Comparison of ENCODE assay signal across 16 cellular contexts in genomic region chr10:79477456-79477855, GRCh38. TPM values are rescaled to one million over a fixed set of nuclear protein-coding genes. Genes with fewer than 3 reads are reported as not detected.
DNase-seq lines count a peak whose midpoint lies in the region; ATAC-seq and TF ChIP-seq lines count a peak whose summit lies in the region.
"Had no signal": no experiment of that assay in that cellular context is flagged by ENCODE, and none has a peak within 500 bp of the region (broad histone marks: within the 10 kb centered on the region; RNA-seq: fewer than 3 reads in every experiment).

No MANE protein-coding gene starts in this region.

- H3K9me2 ChIP-seq in PC-3 (replicated peaks; ENCODE audit: low read length), result no peaks in the 10 kb centered on the region

- no peaks in the 10 kb centered on the region for H3K79me2 ChIP-seq in PC-3 (ENCODE audit: low read length)

- no peaks in the 10 kb centered on the region for H3K36me3 ChIP-seq in PC-3 (ENCODE audit: low read depth, low read length)
- no peaks in the 10 kb centered on the region for H3K36me3 ChIP-seq in upper lobe of right lung

- peaks cover 5% of the 10 kb centered on the region for H3K27me3 Mint-ChIP-seq in type B pancreatic cell

- peaks cover 7% of the 10 kb centered on the region for H3K4me1 Mint-ChIP-seq in type B pancreatic cell (ENCODE audit: unreplicated experiment)
- H3K4me1 Mint-ChIP-seq: CD4-positive, alpha-beta memory T cell had no signal

- in situ Hi-C loops in G401 (cut with HindIII; ENCODE audit: low sequenced_read_pairs), result loop anchor here (25.0 kb wide), 1 partner anchor 140 kb away; the partner anchor contains the start of gene PPIF

- no peak overlapping the region for H3K9ac ChIP-seq in PC-3 (ENCODE audit: low read length)
- H3K9ac ChIP-seq: GM23248 had no signal

- TF ChIP-seq CTCF in PC-3 (conservative IDR thresholded peaks at IDR 0.05; ENCODE audit: low read depth, low read length), result no peak
- no peak for TF ChIP-seq CTCF in epithelial cell of esophagus (IDR thresholded peaks at IDR 0.05; ENCODE audit: insufficient read depth, low read depth, low read length, missing control alignments)
- no peak for TF ChIP-seq CTCF in type B pancreatic cell (conservative IDR thresholded peaks at IDR 0.05)
- TF ChIP-seq CTCF in upper lobe of right lung (IDR thresholded peaks at IDR 0.05), result no peak

- peak overlapping the region; percentile 6 for H3K27ac Mint-ChIP-seq in type B pancreatic cell
- H3K27ac Mint-ChIP-seq: CD4-positive, alpha-beta memory T cell had no signal

- POLR2A ChIA-PET in PC-3 (lab: Charles Lee; ENCODE audit: unreplicated experiment), result no interaction called here

- H3K36me3 Mint-ChIP-seq in type B pancreatic cell, result no peaks in the 10 kb centered on the region
- H3K36me3 Mint-ChIP-seq: CD4-positive, alpha-beta memory T cell had no signal

- H3K4me3 Mint-ChIP-seq in type B pancreatic cell, result no peak overlapping the region
- H3K4me3 Mint-ChIP-seq: CD4-positive, alpha-beta memory T cell had no signal

- intact Hi-C loops in PC-3 (cut with micrococcal nuclease), result no loop called here
- intact Hi-C loops in upper lobe of right lung (cut with DNase I), result no loop called here

- peak; percentile 66 for DNase-seq in PC-3
- peak; percentile 55 for DNase-seq in epithelial cell of esophagus (ENCODE audit: low read depth)
- no peak for DNase-seq in type B pancreatic cell (ENCODE audit: extremely low spot score, unreplicated experiment)
- DNase-seq in upper lobe of right lung, result no peak
- no peak for DNase-seq in NCI-H446 treated with DMSO at 0.1 percent for 48 hours (lab: John Stamatoyannopoulos, UW)
- DNase-seq in G401 (ENCODE audit: low spot score), result no peak
- DNase-seq: C1 segment of cervical spinal cord; Calu3; CD4-positive, alpha-beta memory T cell; COR-L47; DND-41; GDM1; GM23248; H7 had no signal

- no peaks in the 10 kb centered on the region for H3F3A ChIP-seq in PC-3 (ENCODE audit: low read length, unreplicated experiment)

- H3K9me3 Mint-ChIP-seq in type B pancreatic cell, result no peaks in the 10 kb centered on the region
- H3K9me3 Mint-ChIP-seq: CD4-positive, alpha-beta memory T cell had no signal

- no peaks in the 10 kb centered on the region for H3K27me3 ChIP-seq in PC-3 (ENCODE audit: low read length)
- H3K27me3 ChIP-seq in upper lobe of right lung, result no peaks in the 10 kb centered on the region

- no TSS peak for BruUV-seq in PC-3 (replicated peaks; lab: Mats Ljungman, UMichigan)

- CTCF ChIA-PET in PC-3 (lab: Charles Lee), result interaction anchor here (0.6 to 1.1 kb wide), 4 partner anchors 8 to 122 kb away, joined by 3 to 5 read pairs (median 4); no protein-coding TSS in a partner anchor

- peaks cover 9% of the 10 kb centered on the region for H3K4me1 ChIP-seq in PC-3 (ENCODE audit: insufficient read depth, low read length)
- peaks cover under 1% of the 10 kb centered on the region for H3K4me1 ChIP-seq in upper lobe of right lung

- H2AFZ ChIP-seq in PC-3 (ENCODE audit: low read length), result no peak overlapping the region
- H2AFZ ChIP-seq: GM23248 had no signal

- no peak overlapping the region for H3K4me2 ChIP-seq in PC-3 (ENCODE audit: low read length)

- H3K9me3 ChIP-seq in PC-3 (ENCODE audit: low read length), result no peaks in the 10 kb centered on the region
- H3K9me3 ChIP-seq in upper lobe of right lung, result no peaks in the 10 kb centered on the region

- H3K27ac ChIP-seq in PC-3 (ENCODE audit: low read length) (no peak overlapping the region), upper lobe of right lung (no peak overlapping the region)
- H3K27ac ChIP-seq: GM23248 had no signal

- no peak for ATAC-seq in PC-3
- no peak for ATAC-seq in upper lobe of right lung
- ATAC-seq: GM12878, HCT116 had no signal

- no peak overlapping the region for H3K4me3 ChIP-seq in PC-3 (ENCODE audit: low read length)
- H3K4me3 ChIP-seq in epithelial cell of esophagus (ENCODE audit: low read length), result no peak overlapping the region
- H3K4me3 ChIP-seq in upper lobe of right lung, result no peak overlapping the region
- H3K4me3 ChIP-seq: GM12878, GM23248 had no signal

- no peaks in the 10 kb centered on the region for H4K20me1 ChIP-seq in PC-3 (ENCODE audit: low read length)

RNA-seq across cellular contexts. Expression of gene ZCCHC24, which starts 32.0 kb away (rescaled TPM):
- total RNA-seq in PC-3 (2014; rRNA removed) (32.9 and 40.7 TPM in 2 replicates), type B pancreatic cell (ENCODE audit: low replicate concordance) (2.7 and 29.1 TPM in 2 replicates), upper lobe of right lung (32.4 TPM)
- 6.8 and 10.8 TPM in 2 replicates for total RNA-seq in G401 (2014; rRNA removed; shearing (Covaris generic))

RNA-seq across cellular contexts. Expression of gene EIF5AL1, which starts 34.9 kb away (rescaled TPM):
- total RNA-seq in PC-3 (2014; rRNA removed) (0.51 and 0.75 TPM in 2 replicates), type B pancreatic cell (ENCODE audit: low replicate concordance) (0.10 TPM in 1 of 2 replicates, not detected in the other), upper lobe of right lung (0.14 TPM)
- total RNA-seq in G401 (2014; rRNA removed; shearing (Covaris generic)), result 1.6 and 1.7 TPM in 2 replicates

Comparison
In these comparisons a context has a peak if more than half of its experiments do, and no peak if none do; other contexts are left out.
1. DNase-seq: peak in PC-3 (single experiment) and epithelial cell of esophagus (single experiment); none in type B pancreatic cell (single experiment), upper lobe of right lung (single experiment), NCI-H446 treated with DMSO at 0.1 percent for 48 hours (single experiment) and G401 (single experiment).